ENCODE assay signal across 8 cellular contexts in the genomic region with DNA sequence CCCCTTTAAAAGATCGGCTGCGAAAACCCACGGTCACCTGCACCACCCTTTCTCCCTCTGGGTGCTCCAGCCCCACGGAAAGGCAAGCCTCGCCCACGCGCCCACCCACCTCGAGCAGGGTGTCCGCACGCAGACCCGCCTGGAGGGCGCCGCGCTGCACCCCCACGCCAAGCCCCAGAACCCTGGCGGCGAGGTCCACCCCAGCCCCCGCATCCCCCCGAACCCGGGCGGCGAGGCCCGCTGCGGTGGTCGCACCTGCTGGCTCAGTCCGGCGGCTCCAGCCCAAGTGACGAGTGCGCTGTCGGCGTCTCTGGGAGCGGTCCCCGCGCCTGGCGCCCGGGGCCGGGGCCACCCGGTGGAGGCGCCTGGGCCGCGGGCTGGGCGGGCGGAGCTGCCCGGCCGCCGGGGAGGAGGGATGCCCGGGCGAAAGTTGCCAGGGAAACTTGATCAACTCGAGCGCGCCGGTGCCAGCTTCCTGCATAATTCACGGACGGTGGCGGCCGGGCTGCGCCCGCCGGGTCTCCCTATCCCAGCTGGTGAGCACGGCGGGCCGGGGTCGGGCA. TPM values are rescaled to one million over a fixed set of nuclear protein-coding genes. Genes with fewer than 3 reads are reported as not detected.
DNase-seq lines count a peak whose midpoint lies in the region; ATAC-seq and TF ChIP-seq lines count a peak whose summit lies in the region.
"Had no signal": no experiment of that assay in that cellular context is flagged by ENCODE, and none has a peak within 500 bp of the region (broad histone marks: within the 10 kb centered on the region; RNA-seq: fewer than 3 reads in every experiment).

No MANE protein-coding gene starts in this region.

- TF ChIP-seq CTCF in VCaP (conservative IDR thresholded peaks at IDR 0.05) (no peak), spleen (IDR thresholded peaks at IDR 0.05 in 8 of 11, conservative IDR thresholded peaks at IDR 0.05 in 3 of 11) (no peak)

- no peaks in the 10 kb centered on the region for H3K36me3 ChIP-seq in spleen

- peaks cover 0 to 98% (median 61%) of the 10 kb centered on the region in 7 donors for H3K27me3 ChIP-seq in spleen (replicated peaks in 1 of 7)

- H3K9me3 ChIP-seq in iPS-18c (ENCODE audit: control insufficient read depth, insufficient read depth, low read length) (no peaks in the 10 kb centered on the region), spleen (no peaks in the 10 kb centered on the region)

- ATAC-seq in HG02759 (IDR thresholded peaks at IDR 0.05; ENCODE audit: unreplicated experiment): peak; percentile 5

- DNase-seq in spleen (no peak), erythroblast (lab: John Stamatoyannopoulos, UW) (no peak)
- no peak for DNase-seq in activated naive CD4-positive, alpha-beta T cell treated with anti-CD3 and anti-CD28 coated beads, Interleukin-2, amount 50 U/mL, for 16 hours
- DNase-seq in activated CD4-positive, CD25-positive, alpha-beta regulatory T cell (lab: John Stamatoyannopoulos, UW): no peak
- DNase-seq: NCI-H1694 treated with DMSO at 0.1 percent for 48 hours had no signal

- intact Hi-C loops in spleen (cut with DNase I; ENCODE audit: low total_unique reads): no loop called here

- peak overlapping the region; percentile 74 for H3K4me3 ChIP-seq in iPS-18c (ENCODE audit: insufficient read depth, low read depth, low read length)
- H3K4me3 ChIP-seq in spleen: peak overlapping the region in 6 of 8 donors; percentile 6 to 68 (median 35)

- WGBS in spleen, 5 donors: 1 to 5% (median 3%) methylated on average over 11 to 63 of the region's 63 CpGs

- TF ChIP-seq POLR2A in spleen (IDR thresholded peaks at IDR 0.05): no peak
- TF ChIP-seq POLR2A in erythroblast (IDR thresholded peaks at IDR 0.05; ENCODE audit: low read length): no peak

- peaks cover 3 to 38% (median 29%) of the 10 kb centered on the region in 6 donors for H3K4me1 ChIP-seq in spleen

- peak overlapping the region; percentile 99 for H3K27ac ChIP-seq in VCaP
- no peak overlapping the region for H3K27ac ChIP-seq in spleen

RNA-seq across cellular contexts. Expression of a gene that starts 1.1 kb away (rescaled TPM):
- total RNA-seq in spleen: 10 to 100 TPM in 5 of 7 donors, 1 to 10 TPM in 2; 5.7 to 23.8 (median 12.1) TPM
- polyA plus RNA-seq in spleen: 1 to 10 TPM in 1 of 3 donors, under 1 TPM in 2; 0.30 to 1.4 (median 0.61) TPM
